ENCODE assay signal across 21 cellular contexts in genomic region chr1:9309080-9309479, GRCh38. TPM values are rescaled to one million over a fixed set of nuclear protein-coding genes. Genes with fewer than 3 reads are reported as not detected.
DNase-seq lines count a peak whose midpoint lies in the region; ATAC-seq, FAIRE-seq and TF ChIP-seq lines count a peak whose summit lies in the region.
"Had no signal": no experiment of that assay in that cellular context is flagged by ENCODE, and none has a peak within 500 bp of the region (broad histone marks: within the 10 kb centered on the region; RNA-seq: fewer than 3 reads in every experiment).

No MANE protein-coding gene starts in this region.

- H3K9ac ChIP-seq in K562 (ENCODE audit: insufficient read depth in 1 of 2, low read depth in 2 of 2, low read length in 2 of 2) = no peak overlapping the region
- H3K9ac ChIP-seq: GM23248 had no signal

- ATAC-seq in K562 = no peak
- ATAC-seq in activated CD8-positive, alpha-beta memory T cell treated with anti-CD3 and anti-CD28 coated beads, Interleukin-2, amount 10 ng/mL, durations not matched to agents 7 days and 5 days = no peak
- ATAC-seq in HG02884 (IDR thresholded peaks at IDR 0.05; ENCODE audit: unreplicated experiment) = no peak
- ATAC-seq: HepG2 had no signal

- H2AFZ ChIP-seq in K562 (ENCODE audit: low read depth, low read length) = no peak overlapping the region
- H2AFZ ChIP-seq: GM23248 had no signal

- H3K9me3 Mint-ChIP-seq in activated CD4-positive, alpha-beta T cell treated with anti-CD3 and anti-CD28 coated beads, Interleukin-2, amount 10 ng/mL, durations not matched to agents 7 days and 5 days = no peaks in the 10 kb centered on the region
- no peaks in the 10 kb centered on the region for H3K9me3 Mint-ChIP-seq in nephron progenitor cell
- H3K9me3 Mint-ChIP-seq in activated CD8-positive, alpha-beta memory T cell treated with anti-CD3 and anti-CD28 coated beads, Interleukin-2, amount 10 ng/mL, durations not matched to agents 7 days and 5 days (ENCODE audit: low read depth) = no peaks in the 10 kb centered on the region
- H3K9me3 Mint-ChIP-seq: CD4-positive, CD25-positive, alpha-beta regulatory T cell; CD8-positive, alpha-beta memory T cell; HFFc6 had no signal

- H3K4me3 ChIP-seq in K562 = no peak overlapping the region
- no peak overlapping the region for H3K4me3 ChIP-seq in tibial artery
- H3K4me3 ChIP-seq: GM23248, HAP-1 had no signal

- TF ChIP-seq CTCF in K562 (IDR thresholded peaks at IDR 0.05 in 2 of 3, conservative IDR thresholded peaks at IDR 0.05 in 1 of 3; ENCODE audit: insufficient read depth in 2 of 3, low read depth in 1 of 3, low read length in 3 of 3) (no peak), nephron progenitor cell (IDR thresholded peaks at IDR 0.05) (no peak), tibial artery (IDR thresholded peaks at IDR 0.05) (no peak)

- H3K36me3 ChIP-seq in K562 (ENCODE audit: control insufficient read depth, insufficient read depth, low read length) = no peaks in the 10 kb centered on the region
- H3K36me3 ChIP-seq in tibial artery = no peaks in the 10 kb centered on the region
- H3K36me3 ChIP-seq: HAP-1 had no signal

- peaks cover 59 to 93% of the 10 kb centered on the region in 2 experiments for H3K27me3 ChIP-seq in K562 (ENCODE audit: control insufficient read depth in 2 of 2, insufficient read depth in 2 of 2, low read length in 2 of 2)
- no peaks in the 10 kb centered on the region for H3K27me3 ChIP-seq in tibial artery

- no peak for TF ChIP-seq RAD21 in K562 (CRISPR knock-in tag; conservative IDR thresholded peaks at IDR 0.05 in 1 of 2, IDR thresholded peaks at IDR 0.05 in 1 of 2)

- H3K79me2 ChIP-seq in K562 (ENCODE audit: control insufficient read depth, insufficient read depth, low read length) = no peaks in the 10 kb centered on the region

- no peaks in the 10 kb centered on the region for H3K27me3 Mint-ChIP-seq in activated CD4-positive, alpha-beta T cell treated with anti-CD3 and anti-CD28 coated beads, Interleukin-2, amount 10 ng/mL, durations not matched to agents 7 days and 5 days
- no peaks in the 10 kb centered on the region for H3K27me3 Mint-ChIP-seq in nephron progenitor cell (ENCODE audit: low read depth, poor library complexity)
- no peaks in the 10 kb centered on the region for H3K27me3 Mint-ChIP-seq in activated CD8-positive, alpha-beta memory T cell treated with anti-CD3 and anti-CD28 coated beads, Interleukin-2, amount 10 ng/mL, durations not matched to agents 7 days and 5 days
- H3K27me3 Mint-ChIP-seq: CD4-positive, CD25-positive, alpha-beta regulatory T cell; CD8-positive, alpha-beta memory T cell had no signal

- no TSS peak for BruUV-seq in K562 (replicated peaks; lab: Mats Ljungman, UMichigan)

- no peaks in the 10 kb centered on the region for H3K36me3 Mint-ChIP-seq in activated CD4-positive, alpha-beta T cell treated with anti-CD3 and anti-CD28 coated beads, Interleukin-2, amount 10 ng/mL, durations not matched to agents 7 days and 5 days (ENCODE audit: low read depth)
- no peaks in the 10 kb centered on the region for H3K36me3 Mint-ChIP-seq in nephron progenitor cell (ENCODE audit: low read depth)
- no peaks in the 10 kb centered on the region for H3K36me3 Mint-ChIP-seq in activated CD8-positive, alpha-beta memory T cell treated with anti-CD3 and anti-CD28 coated beads, Interleukin-2, amount 10 ng/mL, durations not matched to agents 7 days and 5 days
- H3K36me3 Mint-ChIP-seq: CD4-positive, CD25-positive, alpha-beta regulatory T cell; CD8-positive, alpha-beta memory T cell had no signal

- H3K4me2 ChIP-seq in K562 (ENCODE audit: insufficient read depth, low read length) = no peak overlapping the region

- peak overlapping the region; percentile 5 for H3K27ac Mint-ChIP-seq in activated CD4-positive, alpha-beta T cell treated with anti-CD3 and anti-CD28 coated beads, Interleukin-2, amount 10 ng/mL, durations not matched to agents 7 days and 5 days
- peak overlapping the region; percentile 72 for H3K27ac Mint-ChIP-seq in nephron progenitor cell
- H3K27ac Mint-ChIP-seq in activated CD8-positive, alpha-beta memory T cell treated with anti-CD3 and anti-CD28 coated beads, Interleukin-2, amount 10 ng/mL, durations not matched to agents 7 days and 5 days = no peak overlapping the region
- H3K27ac Mint-ChIP-seq: HFFc6 had no signal

- H3K9me3 ChIP-seq in K562 (replicated peaks; ENCODE audit: control insufficient read depth, insufficient read depth, low read depth, low read length) (no peaks in the 10 kb centered on the region), tibial artery (no peaks in the 10 kb centered on the region)
- H3K9me3 ChIP-seq: HAP-1 had no signal

- peaks cover 0 to 3% of the 10 kb centered on the region in 2 experiments; a peak in 3 of 5 replicates for H3K4me1 ChIP-seq in K562 (replicated peaks in 1 of 2; ENCODE audit: control insufficient read depth in 2 of 2, insufficient read depth in 2 of 2, low read length in 2 of 2)
- peaks cover 0 to 100% (median 93%) of the 10 kb centered on the region in 4 donors for H3K4me1 ChIP-seq in tibial artery
- H3K4me1 ChIP-seq: HAP-1 had no signal

- POLR2A ChIA-PET in activated CD4-positive, alpha-beta T cell treated with anti-CD3 and anti-CD28 coated beads, Interleukin-2, amount 10 ng/mL, durations not matched to agents 7 days and 5 days (lab: Charles Lee) = no interaction called here
- POLR2A ChIA-PET in K562 (lab: Yijun Ruan, JAX) = interaction anchor here (0.6 to 1.5 kb wide), 2 partner anchors 12 to 199 kb away, joined by 4 to 5 read pairs; no protein-coding TSS in a partner anchor

- no peak for FAIRE-seq in K562 (lab: Jason Lieb, UNC)
- FAIRE-seq: G401.6, GM12891, GM18507, HepG2 had no signal

- in situ Hi-C loops in K562 (cut with MboI) = no loop called here

- no peak overlapping the region for H3K4me3 Mint-ChIP-seq in activated CD4-positive, alpha-beta T cell treated with anti-CD3 and anti-CD28 coated beads, Interleukin-2, amount 10 ng/mL, durations not matched to agents 7 days and 5 days
- H3K4me3 Mint-ChIP-seq in nephron progenitor cell = no peak overlapping the region
- H3K4me3 Mint-ChIP-seq in activated CD8-positive, alpha-beta memory T cell treated with anti-CD3 and anti-CD28 coated beads, Interleukin-2, amount 10 ng/mL, durations not matched to agents 7 days and 5 days = no peak overlapping the region
- H3K4me3 Mint-ChIP-seq: CD4-positive, CD25-positive, alpha-beta regulatory T cell; CD8-positive, alpha-beta memory T cell; HFFc6 had no signal

- DNase-seq in activated CD4-positive, alpha-beta T cell treated with anti-CD3 and anti-CD28 coated beads, Interleukin-2, amount 10 ng/mL, durations not matched to agents 7 days and 5 days = no peak
- DNase-seq in activated CD4-positive, alpha-beta T cell treated with anti-CD3 and anti-CD28 coated beads, Interleukin-2, amount 50 U/mL, for 1 hour = no peak
- DNase-seq in K562 (ENCODE audit: extremely low read depth in 1 of 4, low spot score in 3 of 4) = no peak
- no peak for DNase-seq in nephron progenitor cell
- no peak for DNase-seq in tibial artery
- DNase-seq in activated CD8-positive, alpha-beta memory T cell treated with anti-CD3 and anti-CD28 coated beads, Interleukin-2, amount 10 ng/mL, durations not matched to agents 7 days and 5 days = no peak
- no peak for DNase-seq in NCI-H2196 treated with DMSO at 0.1 percent for 48 hours (lab: John Stamatoyannopoulos, UW; ENCODE audit: unreplicated experiment)
- DNase-seq: 8988T; C1 segment of cervical spinal cord; CD4-positive, CD25-positive, alpha-beta regulatory T cell; CD8-positive, alpha-beta memory T cell; DMS 273 treated with DMSO at 0.1 percent for 48 hours; DMS53; GM23248; HFFc6 had no signal

- 0% methylated on average over 8 of the region's 8 CpGs for WGBS in K562 (ENCODE audit: insufficient coverage, low coverage, missing lambda C conversion rate)

- no peak for TF ChIP-seq POLR2A in K562 (conservative IDR thresholded peaks at IDR 0.05)

- H3K27ac ChIP-seq in K562 (ENCODE audit: extremely low read depth, low read depth, low read length) (no peak overlapping the region), tibial artery (peak overlapping the region; percentile 51 to 56)
- H3K27ac ChIP-seq: GM23248 had no signal

- no peak for TF ChIP-seq EP300 in K562 (IDR thresholded peaks at IDR 0.05; ENCODE audit: low read length)

- no peaks in the 10 kb centered on the region for H3K9me1 ChIP-seq in K562 (ENCODE audit: control insufficient read depth, insufficient read depth, low read length)

- intact Hi-C loops in K562 (cut with micrococcal nuclease) (no loop called here), tibial artery (cut with DNase I; ENCODE audit: low total_unique reads) (no loop called here)

- peaks cover 22% of the 10 kb centered on the region for H4K20me1 ChIP-seq in K562 (replicated peaks; ENCODE audit: control insufficient read depth, insufficient read depth, low read length)

- H3K4me1 Mint-ChIP-seq in activated CD4-positive, alpha-beta T cell treated with anti-CD3 and anti-CD28 coated beads, Interleukin-2, amount 10 ng/mL, durations not matched to agents 7 days and 5 days = peaks cover under 1% of the 10 kb centered on the region
- H3K4me1 Mint-ChIP-seq in nephron progenitor cell = peaks cover 71% of the 10 kb centered on the region
- H3K4me1 Mint-ChIP-seq in activated CD8-positive, alpha-beta memory T cell treated with anti-CD3 and anti-CD28 coated beads, Interleukin-2, amount 10 ng/mL, durations not matched to agents 7 days and 5 days = peaks cover 2% of the 10 kb centered on the region
- H3K4me1 Mint-ChIP-seq: CD8-positive, alpha-beta memory T cell had no signal

- CTCF ChIA-PET in activated CD4-positive, alpha-beta T cell treated with anti-CD3 and anti-CD28 coated beads, Interleukin-2, amount 10 ng/mL, durations not matched to agents 7 days and 5 days (lab: Charles Lee) = interaction anchor here (0.7 to 2.2 kb wide), 3 partner anchors 9 to 20 kb away, joined by 4 to 11 read pairs (median 4); no protein-coding TSS in a partner anchor
- CTCF ChIA-PET in K562 (lab: Yijun Ruan, JAX; ENCODE audit: low intra/inter-chr PET ratio) = no interaction called here
- CTCF ChIA-PET in activated CD8-positive, alpha-beta memory T cell treated with anti-CD3 and anti-CD28 coated beads, Interleukin-2, amount 10 ng/mL, durations not matched to agents 7 days and 5 days (lab: Charles Lee) = no interaction called here

RNA-seq across cellular contexts. Expression of gene SPSB1, which starts 16.4 kb away (rescaled TPM):
- 1 to 10 TPM; 4.8 to 6.6 TPM for total RNA-seq in activated CD4-positive, alpha-beta T cell treated with anti-CD3 and anti-CD28 coated beads, Interleukin-2, amount 10 ng/mL, durations not matched to agents 7 days and 5 days
- not detected in 2 replicates for total RNA-seq in K562 (2011; cell fraction: chromatin; rRNA removed; ENCODE audit: low replicate concordance)
- total RNA-seq in K562 (2011; cell fraction: nucleolus; rRNA removed) = 0.33 TPM in 1 of 2 replicates, not detected in the other
- total RNA-seq in K562 (2011; cell fraction: nucleoplasm; rRNA removed) = not detected in 2 replicates
- total RNA-seq in K562 (2014; rRNA removed) (0.08 TPM in 1 of 2 replicates, not detected in the other), K562 (2014; rRNA removed; fragmentation: Illumina TruSeq; extraction: Trizol) (not detected in 2 replicates), K562 (2015; rRNA removed; fragmentation: Illumina TruSeq; extraction: Trizol) (0.08 TPM in 1 of 2 replicates, not detected in the other), K562 (2021) (0.22 and 0.35 TPM in 2 replicates)
- polyA plus RNA-seq in K562 (2011; rRNA removed) (0.09 and 0.14 TPM in 2 replicates), K562 (2014; fragmentation: Illumina TruSeq; extraction: Trizol) (0.22 TPM in 1 of 2 replicates, not detected in the other), K562 (2014; fragmentation: Nextera tagmentation; extraction: Ambion mirVana) (under 1 TPM in 1 of 2 experiments, not detected in 1; 0.06 TPM), K562 (2014; rRNA removed) (0.65 TPM in 1 of 2 replicates, not detected in the other)
- polyA plus RNA-seq in K562 (2011; cell fraction: cytosol; rRNA removed) = 0.04 and 0.15 TPM in 2 replicates
- polyA plus RNA-seq in K562 (2011; cell fraction: nucleus; rRNA removed) = 0.17 TPM in 1 of 2 replicates, not detected in the other
- 0.09 and 0.10 TPM in 2 replicates for polyA plus RNA-seq in K562 (2012)
- polyA minus RNA-seq in K562 (2011; rRNA and poly(A)+ RNA removed) = 0.12 TPM in 1 of 2 replicates, not detected in the other
- 0.55 TPM in 1 of 2 replicates, not detected in the other for polyA minus RNA-seq in K562 (2011; cell fraction: cytosol; rRNA and poly(A)+ RNA removed)
- polyA minus RNA-seq in K562 (2011; cell fraction: nucleus; rRNA and poly(A)+ RNA removed) = 0.11 TPM in 1 of 2 replicates, not detected in the other
- total RNA-seq in activated CD8-positive, alpha-beta memory T cell treated with anti-CD3 and anti-CD28 coated beads, Interleukin-2, amount 10 ng/mL, durations not matched to agents 7 days and 5 days = 1 to 10 TPM; 8.2 to 9.0 TPM

Comparison
In these comparisons a context has a peak if more than half of its experiments do, and no peak if none do; other contexts are left out.
1. RNA of gene SPSB1, which starts 16.4 kb away (total RNA-seq): 8.2 to 9.0 TPM in activated CD8-positive, alpha-beta memory T cell treated with anti-CD3 and anti-CD28 coated beads, Interleukin-2, amount 10 ng/mL, durations not matched to agents 7 days and 5 days and 4.8 to 6.6 TPM in activated CD4-positive, alpha-beta T cell treated with anti-CD3 and anti-CD28 coated beads, Interleukin-2, amount 10 ng/mL, durations not matched to agents 7 days and 5 days; 0.08 to 0.35 TPM in K562; every median in the first group is over 4 times any median in the second.